ENCODE assay signal across 15 cellular contexts in genomic region chr6:106736502-106736901, GRCh38.
"Had no signal": no experiment of that assay in that cellular context is flagged by ENCODE, and none has a peak within 500 bp of the region (broad histone marks: within the 10 kb centered on the region; RNA-seq: fewer than 3 reads in every experiment).

No MANE protein-coding gene starts in this region.

- H3K4me3 Mint-ChIP-seq: activated CD4-positive, alpha-beta T cell treated with anti-CD3 and anti-CD28 coated beads, Interleukin-2, amount 10 ng/mL, durations not matched to agents 7 days and 5 days; dendritic cell treated with granulocyte-macrophage colony-stimulating factor and Interleukin-4, amounts not matched to agents 40 ng/mL and 50 ng/mL, for 4 days; naive thymus-derived CD8-positive, alpha-beta T cell; stimulated activated memory B cell treated with anti-CD40 and anti-IgM and Interleukin-4, amounts not matched to agents 10 μg/mL and 1 μg/mL and 100 μg/mL, for 72 hours had no signal

- DNase-seq: activated CD4-positive, alpha-beta T cell treated with anti-CD3 and anti-CD28 coated beads, Interleukin-2, amount 10 ng/mL, durations not matched to agents 7 days and 5 days; activated CD4-positive, CD25-positive, alpha-beta regulatory T cell; activated naive CD4-positive, alpha-beta T cell; activated T-cell treated with anti-CD3 and anti-CD28 coated beads for 4 hours; anterior cingulate cortex; brain microvascular endothelial cell; cerebellar nuclear complex; effector memory CD4-positive, alpha-beta T cell; mucosa of descending colon; naive thymus-derived CD8-positive, alpha-beta T cell; T-helper 2 cell; tibial artery had no signal

- H3K4me3 ChIP-seq: mucosa of descending colon, tibial artery had no signal

- H3K4me1 Mint-ChIP-seq: activated CD4-positive, alpha-beta T cell treated with anti-CD3 and anti-CD28 coated beads, Interleukin-2, amount 10 ng/mL, durations not matched to agents 7 days and 5 days had no signal

- H3K27ac Mint-ChIP-seq: activated CD4-positive, alpha-beta T cell treated with anti-CD3 and anti-CD28 coated beads, Interleukin-2, amount 10 ng/mL, durations not matched to agents 7 days and 5 days; dendritic cell treated with granulocyte-macrophage colony-stimulating factor and Interleukin-4, amounts not matched to agents 40 ng/mL and 50 ng/mL, for 4 days; naive thymus-derived CD8-positive, alpha-beta T cell had no signal

- ATAC-seq: mucosa of descending colon; naive thymus-derived CD8-positive, alpha-beta T cell; stimulated activated memory B cell treated with anti-CD40 and anti-IgM and Interleukin-4, amounts not matched to agents 10 μg/mL and 1 μg/mL and 100 μg/mL, for 72 hours had no signal

- H3K36me3 ChIP-seq: brain microvascular endothelial cell, neutrophil, tibial artery had no signal

- H3K9me3 ChIP-seq: neutrophil, tibial artery had no signal

- H3K27ac ChIP-seq: brain microvascular endothelial cell, neutrophil, tibial artery had no signal

- H3K27me3 Mint-ChIP-seq: stimulated activated memory B cell treated with anti-CD40 and anti-IgM and Interleukin-4, amounts not matched to agents 10 μg/mL and 1 μg/mL and 100 μg/mL, for 72 hours had no signal

- H3K9me3 Mint-ChIP-seq: activated CD4-positive, alpha-beta T cell treated with anti-CD3 and anti-CD28 coated beads, Interleukin-2, amount 10 ng/mL, durations not matched to agents 7 days and 5 days; stimulated activated memory B cell treated with anti-CD40 and anti-IgM and Interleukin-4, amounts not matched to agents 10 μg/mL and 1 μg/mL and 100 μg/mL, for 72 hours had no signal

- H3K36me3 Mint-ChIP-seq: naive thymus-derived CD8-positive, alpha-beta T cell; stimulated activated memory B cell treated with anti-CD40 and anti-IgM and Interleukin-4, amounts not matched to agents 10 μg/mL and 1 μg/mL and 100 μg/mL, for 72 hours had no signal

- H3K27me3 ChIP-seq: brain microvascular endothelial cell, tibial artery had no signal
